ENCODE assay signal across 17 cellular contexts in the genomic region with DNA sequence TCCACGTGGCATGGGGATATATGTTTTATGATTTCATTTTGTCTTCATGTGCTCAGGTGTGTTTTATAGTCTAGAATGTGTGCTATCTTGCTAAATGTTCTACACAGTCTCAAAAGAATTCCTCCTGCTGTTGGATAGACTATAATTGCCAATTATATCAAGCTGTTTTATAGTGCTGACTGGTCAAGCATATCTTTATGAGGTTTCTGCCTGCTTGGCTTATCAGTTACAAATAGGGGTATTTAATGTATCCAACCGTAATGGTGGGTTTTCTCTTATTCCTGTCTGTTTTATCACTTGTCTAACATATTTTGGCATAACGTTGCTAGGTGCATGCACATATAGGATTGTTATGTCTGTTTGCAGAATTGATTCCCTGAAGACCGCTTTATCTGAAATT.
A peak's percentile ranks its signal among the peaks of the same experiment; 100 is the strongest.
DNase-seq lines count a peak whose midpoint lies in the region; ATAC-seq and TF ChIP-seq lines count a peak whose summit lies in the region.
"Had no signal": no experiment of that assay in that cellular context is flagged by ENCODE, and none has a peak within 500 bp of the region (broad histone marks: within the 10 kb centered on the region; RNA-seq: fewer than 3 reads in every experiment).

No MANE protein-coding gene starts in this region.

- no peak overlapping the region for H3K27ac ChIP-seq in PC-3 (ENCODE audit: low read length)

- H3K9me3 Mint-ChIP-seq in activated naive CD4-positive, alpha-beta T cell treated with anti-CD3 and anti-CD28 coated beads, Interleukin-2, amount 50 U/mL, for 72 hours, result peaks cover 8 to 18% of the 10 kb centered on the region in 2 donors

- no peaks in the 10 kb centered on the region for H4K20me1 ChIP-seq in PC-3 (ENCODE audit: low read length)

- TF ChIP-seq CTCF in PC-3 (conservative IDR thresholded peaks at IDR 0.05; ENCODE audit: low read depth, low read length), result no peak

- H3K9me3 ChIP-seq in PC-3 (ENCODE audit: low read length), result no peaks in the 10 kb centered on the region
- H3K9me3 ChIP-seq: BE2C had no signal

- intact Hi-C loops in PC-3 (cut with micrococcal nuclease) (no loop called here), head of caudate nucleus (cut with DNase I) (no loop called here), posterior cingulate gyrus (cut with DNase I) (no loop called here)

- CTCF ChIA-PET in PC-3 (lab: Charles Lee), result no interaction called here

- no peaks in the 10 kb centered on the region for H3K9me2 ChIP-seq in PC-3 (replicated peaks; ENCODE audit: low read length)

- H3K36me3 ChIP-seq in PC-3 (ENCODE audit: low read depth, low read length), result no peaks in the 10 kb centered on the region
- H3K36me3 ChIP-seq: BE2C had no signal

- 0 out of 2 replicates have a peak overlapping the region, but pooled peaks have one; percentile 22 for H2AFZ ChIP-seq in PC-3 (ENCODE audit: low read length)

- peak; percentile 39 for DNase-seq in NCI-H2171 treated with DMSO at 0.1 percent for 48 hours (lab: John Stamatoyannopoulos, UW)
- no peak for DNase-seq in NCI-H2171 (lab: John Stamatoyannopoulos, UW)
- DNase-seq in NCI-H1105 (lab: John Stamatoyannopoulos, UW), result peak; percentile 48
- DNase-seq in NCI-H2227 (lab: John Stamatoyannopoulos, UW; ENCODE audit: unreplicated experiment), result peak; percentile 49
- no peak for DNase-seq in PC-3
- DNase-seq in head of caudate nucleus, result no peak
- no peak for DNase-seq in activated naive CD4-positive, alpha-beta T cell treated with anti-CD3 and anti-CD28 coated beads, Interleukin-2, amount 50 U/mL, for 72 hours (ENCODE audit: low spot score in 2 of 2)
- no peak for DNase-seq in posterior cingulate gyrus
- DNase-seq: BE2C; CD4-positive, CD25-positive, alpha-beta regulatory T cell; DMS79; GOT3; KBM-7; MV-4-11; NCI-H1694; NCI-H510A had no signal

- no peaks in the 10 kb centered on the region for H3K36me3 Mint-ChIP-seq in activated naive CD4-positive, alpha-beta T cell treated with anti-CD3 and anti-CD28 coated beads, Interleukin-2, amount 50 U/mL, for 72 hours
- H3K36me3 Mint-ChIP-seq: CD4-positive, CD25-positive, alpha-beta regulatory T cell had no signal

- no peaks in the 10 kb centered on the region for H3K4me1 ChIP-seq in PC-3 (ENCODE audit: insufficient read depth, low read length)

- POLR2A ChIA-PET in PC-3 (lab: Charles Lee; ENCODE audit: unreplicated experiment), result no interaction called here

- H3K4me3 ChIP-seq in PC-3 (ENCODE audit: low read length), result no peak overlapping the region

- no TSS peak for BruUV-seq in PC-3 (replicated peaks; lab: Mats Ljungman, UMichigan)

- H3K27me3 ChIP-seq in PC-3 (ENCODE audit: low read length), result no peaks in the 10 kb centered on the region
- H3K27me3 ChIP-seq: BE2C had no signal

- H3K4me2 ChIP-seq in PC-3 (ENCODE audit: low read length), result no peak overlapping the region

- H3K27ac Mint-ChIP-seq in activated naive CD4-positive, alpha-beta T cell treated with anti-CD3 and anti-CD28 coated beads, Interleukin-2, amount 50 U/mL, for 72 hours, result no peak overlapping the region
- H3K27ac Mint-ChIP-seq: CD4-positive, CD25-positive, alpha-beta regulatory T cell had no signal

- no peak overlapping the region for H3K9ac ChIP-seq in PC-3 (ENCODE audit: low read length)

- H3K79me2 ChIP-seq in PC-3 (ENCODE audit: low read length), result no peaks in the 10 kb centered on the region

- ATAC-seq in PC-3, result no peak
- ATAC-seq in activated naive CD4-positive, alpha-beta T cell treated with anti-CD3 and anti-CD28 coated beads, Interleukin-2, amount 50 U/mL, for 72 hours, result no peak
- ATAC-seq: Right ventricle myocardium inferior had no signal

- no peaks in the 10 kb centered on the region for H3F3A ChIP-seq in PC-3 (ENCODE audit: low read length, unreplicated experiment)

Comparison
In these comparisons a context has a peak if more than half of its experiments do, and no peak if none do; other contexts are left out.
1. DNase-seq: peak in NCI-H2171 treated with DMSO at 0.1 percent for 48 hours (single experiment), NCI-H1105 (single experiment) and NCI-H2227 (single experiment); none in NCI-H2171 (single experiment), PC-3 (single experiment), head of caudate nucleus (0 of 42), activated naive CD4-positive, alpha-beta T cell treated with anti-CD3 and anti-CD28 coated beads, Interleukin-2, amount 50 U/mL, for 72 hours (0 of 2) and posterior cingulate gyrus (0 of 10).